17 cellular contexts compared by ENCODE assay signal in genomic region chr11:120696597-120696996, GRCh38.
DNase-seq lines count a peak whose midpoint lies in the region; ATAC-seq, FAIRE-seq and TF ChIP-seq lines count a peak whose summit lies in the region.
"Had no signal": no experiment of that assay in that cellular context is flagged by ENCODE, and none has a peak within 500 bp of the region (broad histone marks: within the 10 kb centered on the region; RNA-seq: fewer than 3 reads in every experiment).

No MANE protein-coding gene starts in this region.

- 61% methylated on average over 4 of the region's 5 CpGs for WGBS in SK-N-SH (ENCODE audit: low lambda C conversion rate)
- 56 to 74% (median 64%) methylated on average over 4 to 5 of the region's 5 CpGs for WGBS in psoas muscle, 3 donors
- 43 to 55% methylated on average over 4 to 5 of the region's 5 CpGs for WGBS in heart right ventricle, 2 donors

- no peak for ATAC-seq in SK-N-SH treated with all-trans-retinoic acid at 6 μM for 48 hours
- ATAC-seq in HG03196 (IDR thresholded peaks at IDR 0.05; ENCODE audit: unreplicated experiment): no peak
- no peak for ATAC-seq in psoas muscle
- no peak for ATAC-seq in heart right ventricle

- no peaks in the 10 kb centered on the region for H3F3A ChIP-seq in SK-N-SH (replicated peaks; ENCODE audit: insufficient read depth)
- no peaks in the 10 kb centered on the region for H3F3A ChIP-seq in Loucy (ENCODE audit: low read depth)

- H3K27ac ChIP-seq in SK-N-SH (ENCODE audit: low read depth in 2 of 2, low read length in 1 of 2) (no peak overlapping the region), psoas muscle (no peak overlapping the region), heart right ventricle (no peak overlapping the region)
- H3K27ac ChIP-seq: esophagus squamous epithelium, transverse colon had no signal

- H4K20me1 ChIP-seq in SK-N-SH (ENCODE audit: insufficient read depth): no peaks in the 10 kb centered on the region
- H4K20me1 ChIP-seq in Loucy (ENCODE audit: insufficient read depth, low read length, poor library complexity, severe bottlenecking): no peaks in the 10 kb centered on the region

- POLR2A ChIA-PET in SK-N-SH (lab: Yijun Ruan, JAX): no interaction called here

- H3K36me3 ChIP-seq in SK-N-SH (replicated peaks in 1 of 2; ENCODE audit: control insufficient read depth in 1 of 2, insufficient read depth in 2 of 2, low read length in 1 of 2) (no peaks in the 10 kb centered on the region), Loucy (ENCODE audit: insufficient read depth, low read length) (no peaks in the 10 kb centered on the region), bronchial epithelial cell (ENCODE audit: control insufficient read depth, insufficient read depth, low read length) (no peaks in the 10 kb centered on the region), psoas muscle (ENCODE audit: insufficient read depth in 1 of 2, low read depth in 1 of 2) (no peaks in the 10 kb centered on the region), heart right ventricle (no peaks in the 10 kb centered on the region)
- H3K36me3 ChIP-seq: esophagus squamous epithelium, transverse colon had no signal

- H2AFZ ChIP-seq in SK-N-SH (ENCODE audit: low read depth): no peak overlapping the region
- H2AFZ ChIP-seq in Loucy (ENCODE audit: low read length): no peak overlapping the region

- H3K4me3 ChIP-seq in SK-N-SH (ENCODE audit: low read depth in 2 of 2, low read length in 1 of 2) (no peak overlapping the region), Loucy (ENCODE audit: low read length, poor library complexity, severe bottlenecking) (no peak overlapping the region), bronchial epithelial cell (ENCODE audit: low read depth, low read length) (no peak overlapping the region), retinal pigment epithelial cell (ENCODE audit: low read length) (no peak overlapping the region), psoas muscle (no peak overlapping the region), heart right ventricle (no peak overlapping the region)
- H3K4me3 ChIP-seq: esophagus squamous epithelium, transverse colon had no signal

- intact Hi-C loops in psoas muscle (cut with DNase I): no loop called here
- intact Hi-C loops in heart right ventricle (cut with DNase I): no loop called here

- TF ChIP-seq EP300 in SK-N-SH (IDR thresholded peaks at IDR 0.05; ENCODE audit: borderline replicate concordance in 1 of 2, low read depth in 1 of 2, low read length in 1 of 2): no peak

- TF ChIP-seq CTCF in SK-N-SH (IDR thresholded peaks at IDR 0.05) (peak; percentile 33; the same call in 1 of the 2 replicates), Loucy (conservative IDR thresholded peaks at IDR 0.05; ENCODE audit: low read length) (peak; percentile 35; the same call in 1 of the 2 replicates), bronchial epithelial cell (IDR thresholded peaks at IDR 0.05; ENCODE audit: insufficient read depth, low read length, severe bottlenecking) (peak; percentile 14), retinal pigment epithelial cell (conservative IDR thresholded peaks at IDR 0.05; ENCODE audit: low read depth, low read length) (peak; percentile 30), psoas muscle (IDR thresholded peaks at IDR 0.05) (no peak), heart right ventricle (IDR thresholded peaks at IDR 0.05) (peak in 1 of 9 donors; percentile 10)

- H3K27me3 ChIP-seq in SK-N-SH (ENCODE audit: insufficient read depth) (no peaks in the 10 kb centered on the region), Loucy (ENCODE audit: insufficient read depth, low read length, poor library complexity, severe bottlenecking) (no peaks in the 10 kb centered on the region), bronchial epithelial cell (ENCODE audit: control insufficient read depth, insufficient read depth, low read length) (no peaks in the 10 kb centered on the region), psoas muscle (ENCODE audit: insufficient read depth in 3 of 3, low read length in 2 of 3) (peaks cover 0 to 7% (median 0%) of the 10 kb centered on the region in 3 donors), heart right ventricle (peaks cover 0 to 30% (median 18%) of the 10 kb centered on the region in 7 donors)

- H3K4me1 ChIP-seq in SK-N-SH (ENCODE audit: control insufficient read depth in 1 of 2, insufficient read depth in 2 of 2, low read depth in 1 of 2, low read length in 1 of 2) (no peaks in the 10 kb centered on the region; a peak in 1 of 4 replicates), Loucy (ENCODE audit: insufficient read depth, low read length, poor library complexity, severe bottlenecking) (no peaks in the 10 kb centered on the region), psoas muscle (no peaks in the 10 kb centered on the region), heart right ventricle (no peaks in the 10 kb centered on the region)
- H3K4me1 ChIP-seq: esophagus squamous epithelium, transverse colon had no signal

- H3K79me2 ChIP-seq in SK-N-SH (ENCODE audit: insufficient read depth) (no peaks in the 10 kb centered on the region), Loucy (ENCODE audit: insufficient read depth, low read length) (no peaks in the 10 kb centered on the region)

- CTCF ChIA-PET in SK-N-SH (lab: Yijun Ruan, JAX): interaction anchor here (0.9 to 7.8 kb wide), 14 partner anchors 10 to 256 kb away, joined by 3 to 66 read pairs (median 6); partner anchors contain the start of gene GRIK4

- H3K9ac ChIP-seq in SK-N-SH (no peak overlapping the region), Loucy (ENCODE audit: low read depth, low read length, poor library complexity, severe bottlenecking) (no peak overlapping the region)

- H3K9me3 ChIP-seq in SK-N-SH: no peaks in the 10 kb centered on the region
- no peaks in the 10 kb centered on the region for H3K9me3 ChIP-seq in Loucy (ENCODE audit: insufficient read depth, low read depth, low read length)
- H3K9me3 ChIP-seq in psoas muscle: no peaks in the 10 kb centered on the region
- H3K9me3 ChIP-seq in heart right ventricle: no peaks in the 10 kb centered on the region
- H3K9me3 ChIP-seq: esophagus squamous epithelium, transverse colon had no signal

- H3K9me2 ChIP-seq in SK-N-SH (no peaks in the 10 kb centered on the region), Loucy (replicated peaks; ENCODE audit: low read depth, low read length) (no peaks in the 10 kb centered on the region)

- no peak for TF ChIP-seq RAD21 in SK-N-SH (IDR thresholded peaks at IDR 0.05; ENCODE audit: low read length)

- DNase-seq in SK-N-SH: no peak
- DNase-seq in bronchial epithelial cell (ENCODE audit: low read depth): no peak
- no peak for DNase-seq in retinal pigment epithelial cell (ENCODE audit: low read depth)
- DNase-seq in psoas muscle: no peak
- no peak for DNase-seq in heart right ventricle
- DNase-seq: 8988T; DMS 273 treated with DMSO at 0.1 percent for 48 hours; esophagus squamous epithelium; head of caudate nucleus; islet precursor cell; mesenchymal stem cell; NCI-H2171; stimulated activated naive CD4-positive, alpha-beta T cell treated with Interleukin-2 at 50 U/mL for 16 hours; transverse colon had no signal

- no peak for FAIRE-seq in bronchial epithelial cell (lab: Jason Lieb, UNC)

- H3K4me2 ChIP-seq in SK-N-SH (no peak overlapping the region), Loucy (ENCODE audit: low read depth, low read length, poor library complexity, severe bottlenecking) (no peak overlapping the region)

TF ChIP-seq in SK-N-SH, 30 proteins besides CTCF, POLR2A, EP300 and RAD21 (continues in another document):
- TF ChIP-seq GATA2 (CRISPR knock-in tag; IDR thresholded peaks at IDR 0.05) (no peak), CHD2 (IDR thresholded peaks at IDR 0.05; ENCODE audit: low read length, partially characterized antibody) (no peak), ELF1 (IDR thresholded peaks at IDR 0.05) (no peak), PBX3 (IDR thresholded peaks at IDR 0.05) (no peak), SMC3 (IDR thresholded peaks at IDR 0.05; ENCODE audit: low read depth, low read length) (no peak), RCOR1 (IDR thresholded peaks at IDR 0.05; ENCODE audit: low read length) (no peak), GABPA (IDR thresholded peaks at IDR 0.05; ENCODE audit: low read depth) (no peak), RFX5 (IDR thresholded peaks at IDR 0.05; ENCODE audit: low read length) (no peak), NRF1 (IDR thresholded peaks at IDR 0.05; ENCODE audit: low read depth, low read length) (no peak)

TF ChIP-seq in SK-N-SH treated with all-trans-retinoic acid at 6 μM for 48 hours, 23 proteins besides CTCF, POLR2A, EP300 and RAD21 (continues in another document):
- TF ChIP-seq SNAI2 (CRISPR knock-in tag; IDR thresholded peaks at IDR 0.05) (no peak), PPARA (CRISPR knock-in tag; IDR thresholded peaks at IDR 0.05; ENCODE audit: borderline replicate concordance) (no peak), ARNTL (CRISPR knock-in tag; IDR thresholded peaks at IDR 0.05; ENCODE audit: borderline replicate concordance, low read depth) (no peak), ZNF8 (CRISPR knock-in tag; IDR thresholded peaks at IDR 0.05) (no peak), TSHZ2 (CRISPR knock-in tag; IDR thresholded peaks at IDR 0.05) (no peak), BACH2 (CRISPR knock-in tag; IDR thresholded peaks at IDR 0.05; ENCODE audit: borderline replicate concordance) (no peak), TCF4 (CRISPR knock-in tag; IDR thresholded peaks at IDR 0.05; ENCODE audit: borderline replicate concordance) (no peak), GLIS3 (CRISPR knock-in tag; IDR thresholded peaks at IDR 0.05) (no peak), ESRRG (CRISPR knock-in tag; IDR thresholded peaks at IDR 0.05) (no peak)
